ENCODE assay signal across 17 cellular contexts in genomic region chr7:23216021-23216420, GRCh38. TPM values are rescaled to one million over a fixed set of nuclear protein-coding genes. Genes with fewer than 3 reads are reported as not detected.
DNase-seq lines count a peak whose midpoint lies in the region; ATAC-seq, FAIRE-seq and TF ChIP-seq lines count a peak whose summit lies in the region.
"Had no signal": no experiment of that assay in that cellular context is flagged by ENCODE, and none has a peak within 500 bp of the region (broad histone marks: within the 10 kb centered on the region; RNA-seq: fewer than 3 reads in every experiment).

No MANE protein-coding gene starts in this region.

- no peaks in the 10 kb centered on the region for H4K20me1 ChIP-seq in HepG2 (ENCODE audit: insufficient read depth, low read length)

- no peak overlapping the region for H3K4me2 ChIP-seq in HepG2 (ENCODE audit: low read depth, low read length)
- H3K4me2 ChIP-seq: A549 had no signal

- H3K27me3 Mint-ChIP-seq in dendritic cell treated with granulocyte-macrophage colony-stimulating factor and Interleukin-4, amounts not matched to agents 40 ng/mL and 50 ng/mL, for 4 days = peaks cover 3% of the 10 kb centered on the region
- H3K27me3 Mint-ChIP-seq in activated CD4-positive, alpha-beta T cell treated with anti-CD3 and anti-CD28 coated beads, Interleukin-2, amount 10 ng/mL, durations not matched to agents 24 days and 14 days = peaks cover 13% of the 10 kb centered on the region

- H3K4me3 ChIP-seq in right lobe of liver (no peak overlapping the region), HepG2 (replicated peaks in 1 of 3; ENCODE audit: insufficient read depth in 1 of 3, low read depth in 2 of 3, low read length in 3 of 3) (no peak overlapping the region), aorta (ENCODE audit: low read length in 2 of 2) (no peak overlapping the region)
- H3K4me3 ChIP-seq: A549, GM23248 had no signal

- H3K27ac ChIP-seq in right lobe of liver = peak overlapping the region in 1 of 3 donors; percentile 38
- H3K27ac ChIP-seq in HepG2 (ENCODE audit: extremely low read length, insufficient read depth, low read length) = no peak overlapping the region
- no peak overlapping the region for H3K27ac ChIP-seq in aorta (ENCODE audit: low read depth in 1 of 2, low read length in 2 of 2)
- H3K27ac ChIP-seq: A549, GM23248 had no signal

- CTCF ChIA-PET in HepG2 (lab: Yijun Ruan, JAX; ENCODE audit: low intra/inter-chr PET ratio, low total read pairs) = no interaction called here

- H3K4me3 Mint-ChIP-seq in dendritic cell treated with granulocyte-macrophage colony-stimulating factor and Interleukin-4, amounts not matched to agents 40 ng/mL and 50 ng/mL, for 4 days = no peak overlapping the region
- no peak overlapping the region for H3K4me3 Mint-ChIP-seq in activated CD4-positive, alpha-beta T cell treated with anti-CD3 and anti-CD28 coated beads, Interleukin-2, amount 10 ng/mL, durations not matched to agents 24 days and 14 days
- H3K4me3 Mint-ChIP-seq: activated naive CD4-positive, alpha-beta T cell treated with anti-CD3 and anti-CD28 coated beads for 36 hours; CD4-positive, alpha-beta memory T cell had no signal

- H3K9ac ChIP-seq in HepG2 (ENCODE audit: insufficient read depth, low read depth, low read length) = no peak overlapping the region
- H3K9ac ChIP-seq: GM23248 had no signal

- FAIRE-seq in HepG2 (lab: Jason Lieb, UNC) = no peak
- FAIRE-seq: A549 had no signal

- H3K36me3 ChIP-seq in right lobe of liver (no peaks in the 10 kb centered on the region), HepG2 (replicated peaks in 1 of 2; ENCODE audit: control insufficient read depth in 1 of 2, insufficient read depth in 2 of 2, low read length in 2 of 2) (no peaks in the 10 kb centered on the region), aorta (ENCODE audit: control insufficient read depth in 1 of 2, insufficient read depth in 2 of 2, low read length in 1 of 2) (no peaks in the 10 kb centered on the region)

- intact Hi-C loops in right lobe of liver (cut with DNase I) (no loop called here), HepG2 (cut with micrococcal nuclease; ENCODE audit: unreplicated experiment) (no loop called here), aorta (cut with DNase I) (no loop called here)
- intact Hi-C loops in dendritic cell treated with granulocyte-macrophage colony-stimulating factor and Interleukin-4, amounts not matched to agents 40 ng/mL and 50 ng/mL, for 4 days (cut with micrococcal nuclease) = no loop called here
- intact Hi-C loops in activated CD4-positive, alpha-beta T cell treated with anti-CD3 and anti-CD28 coated beads, Interleukin-2, amount 10 ng/mL, durations not matched to agents 24 days and 14 days (cut with micrococcal nuclease) = no loop called here

- no peaks in the 10 kb centered on the region for H3K9me3 Mint-ChIP-seq in dendritic cell treated with granulocyte-macrophage colony-stimulating factor and Interleukin-4, amounts not matched to agents 40 ng/mL and 50 ng/mL, for 4 days
- H3K9me3 Mint-ChIP-seq in activated CD4-positive, alpha-beta T cell treated with anti-CD3 and anti-CD28 coated beads, Interleukin-2, amount 10 ng/mL, durations not matched to agents 24 days and 14 days = no peaks in the 10 kb centered on the region
- H3K9me3 Mint-ChIP-seq: activated naive CD4-positive, alpha-beta T cell treated with anti-CD3 and anti-CD28 coated beads for 36 hours; CD4-positive, alpha-beta memory T cell had no signal

- BruUV-seq in HepG2 (replicated peaks; lab: Mats Ljungman, UMichigan) = no TSS peak

- peaks cover 32% of the 10 kb centered on the region for H3K4me1 Mint-ChIP-seq in dendritic cell treated with granulocyte-macrophage colony-stimulating factor and Interleukin-4, amounts not matched to agents 40 ng/mL and 50 ng/mL, for 4 days (ENCODE audit: low read depth)
- no peaks in the 10 kb centered on the region for H3K4me1 Mint-ChIP-seq in activated CD4-positive, alpha-beta T cell treated with anti-CD3 and anti-CD28 coated beads, Interleukin-2, amount 10 ng/mL, durations not matched to agents 24 days and 14 days
- H3K4me1 Mint-ChIP-seq: CD4-positive, alpha-beta memory T cell had no signal

- no peaks in the 10 kb centered on the region for H3K79me2 ChIP-seq in HepG2 (ENCODE audit: insufficient read depth, low read length)

- TF ChIP-seq EP300 in HepG2 (IDR thresholded peaks at IDR 0.05; ENCODE audit: low read depth in 2 of 2, low read length in 2 of 2) (no peak), HepG2 (CRISPR knock-in tag; IDR thresholded peaks at IDR 0.05; ENCODE audit: borderline replicate concordance) (no peak)

- peak in 3 of 4 donors; percentile 46 to 62 (median 60) for ATAC-seq in right lobe of liver
- no peak for ATAC-seq in HepG2
- ATAC-seq in aorta (ENCODE audit: low FRiP score) = peak; percentile 29
- ATAC-seq: A549, PC-3 had no signal

- TF ChIP-seq RAD21 in HepG2 (CRISPR knock-in tag; IDR thresholded peaks at IDR 0.05) = no peak

- no peaks in the 10 kb centered on the region for H3K36me3 Mint-ChIP-seq in dendritic cell treated with granulocyte-macrophage colony-stimulating factor and Interleukin-4, amounts not matched to agents 40 ng/mL and 50 ng/mL, for 4 days (ENCODE audit: low read depth)
- no peaks in the 10 kb centered on the region for H3K36me3 Mint-ChIP-seq in activated CD4-positive, alpha-beta T cell treated with anti-CD3 and anti-CD28 coated beads, Interleukin-2, amount 10 ng/mL, durations not matched to agents 24 days and 14 days (ENCODE audit: low read depth)
- H3K36me3 Mint-ChIP-seq: CD4-positive, alpha-beta memory T cell had no signal

- no peaks in the 10 kb centered on the region for H3K27me3 ChIP-seq in right lobe of liver
- H3K27me3 ChIP-seq in HepG2 (ENCODE audit: control insufficient read depth in 1 of 2, insufficient read depth in 2 of 2, low read length in 2 of 2) = peaks cover 0 to 8% of the 10 kb centered on the region in 2 experiments; a peak in 2 of 5 replicates
- H3K27me3 ChIP-seq in aorta (ENCODE audit: control insufficient read depth in 1 of 2, insufficient read depth in 2 of 2, low read length in 1 of 2) = no peaks in the 10 kb centered on the region

- DNase-seq in right lobe of liver (peak in 2 of 3 donors; percentile 41 to 63), HepG2 (ENCODE audit: low spot score) (no peak), myocyte (ENCODE audit: low read depth) (peak; percentile 33), aorta (peak in 1 of 2 donors; percentile 87), NCI-H2196 (lab: John Stamatoyannopoulos, UW; ENCODE audit: unreplicated experiment) (no peak)
- no peak for DNase-seq in stimulated activated CD4-positive, alpha-beta T cell treated with anti-CD3 and anti-CD28 coated beads, Interleukin-4, amount 100 ng/mL, for 1 hour
- DNase-seq in activated CD4-positive, alpha-beta T cell treated with anti-CD3 and anti-CD28 coated beads, Interleukin-2, amount 10 ng/mL, durations not matched to agents 24 days and 14 days = no peak
- DNase-seq: activated CD4-positive, CD25-positive, alpha-beta regulatory T cell; activated naive CD4-positive, alpha-beta T cell treated with anti-CD3 and anti-CD28 coated beads for 36 hours; CD4-positive, alpha-beta memory T cell; GM23248; Karpas-422; PC-3; stimulated activated CD4-positive, alpha-beta T cell treated with anti-CD3 and anti-CD28 coated beads, Interleukin-4, amount 100 ng/mL, for 4 hours had no signal

- WGBS in right lobe of liver (ENCODE audit: insufficient coverage, low coverage, low lambda C conversion rate, missing lambda C conversion rate) = 56% methylated on average over 2 of the region's 2 CpGs
- WGBS in HepG2 (ENCODE audit: low lambda C conversion rate) = 0% methylated on average over 2 of the region's 2 CpGs
- WGBS in aorta, 2 donors = 63 to 65% methylated on average over 2 of the region's 2 CpGs

- TF ChIP-seq POLR2A in right lobe of liver (IDR thresholded peaks at IDR 0.05) (no peak), HepG2 (IDR thresholded peaks at IDR 0.05; ENCODE audit: insufficient read depth in 1 of 2, low read depth in 2 of 2, low read length in 2 of 2) (no peak)

- H3K4me1 ChIP-seq in right lobe of liver (no peaks in the 10 kb centered on the region), HepG2 (ENCODE audit: insufficient read depth, low read length) (peaks cover 9% of the 10 kb centered on the region; the same call in 1 of the 2 replicates), aorta (ENCODE audit: control insufficient read depth in 1 of 2, insufficient read depth in 2 of 2, low read length in 2 of 2) (no peaks in the 10 kb centered on the region)
- H3K4me1 ChIP-seq: A549 had no signal

- H3K9me3 ChIP-seq in right lobe of liver (no peaks in the 10 kb centered on the region), HepG2 (ENCODE audit: low read length) (no peaks in the 10 kb centered on the region), aorta (ENCODE audit: control insufficient read depth, low read length) (no peaks in the 10 kb centered on the region)
- H3K9me3 ChIP-seq: A549 had no signal

- no peak for TF ChIP-seq CTCF in right lobe of liver (IDR thresholded peaks at IDR 0.05)
- no peak for TF ChIP-seq CTCF in HepG2 (CRISPR knock-in tag; IDR thresholded peaks at IDR 0.05)

- in situ Hi-C loops in HepG2 (cut with HindIII; ENCODE audit: extremely low pct_ligation_motif_present, low pct_unique_long_range_greater_than_20kb) = no loop called here

- H3K27ac Mint-ChIP-seq in dendritic cell treated with granulocyte-macrophage colony-stimulating factor and Interleukin-4, amounts not matched to agents 40 ng/mL and 50 ng/mL, for 4 days = peak overlapping the region; percentile 83
- H3K27ac Mint-ChIP-seq in activated CD4-positive, alpha-beta T cell treated with anti-CD3 and anti-CD28 coated beads, Interleukin-2, amount 10 ng/mL, durations not matched to agents 24 days and 14 days = no peak overlapping the region
- H3K27ac Mint-ChIP-seq: activated naive CD4-positive, alpha-beta T cell treated with anti-CD3 and anti-CD28 coated beads for 36 hours; CD4-positive, alpha-beta memory T cell had no signal

- H2AFZ ChIP-seq in HepG2 (ENCODE audit: low read length) = no peak overlapping the region
- H2AFZ ChIP-seq: GM23248 had no signal

- POLR2A ChIA-PET in HepG2 (lab: Yijun Ruan, JAX) = no interaction called here

RNA-seq across cellular contexts. Expression of gene GPNMB, which starts 30.6 kb away (rescaled TPM):
- total RNA-seq in right lobe of liver (10 to 100 TPM in 4 of 6 experiments, 1 to 10 TPM in 2; 5.8 to 64.9 (median 13.4) TPM), HepG2 (2016; rRNA removed; fragmentation: Illumina TruSeq; extraction: Trizol) (1.6 TPM in 2 replicates), myocyte (382 and 539 TPM in 2 replicates), aorta (100 to 1,000 TPM; 129 to 209 TPM)
- 1.2 and 1.5 TPM in 2 replicates for total RNA-seq in HepG2 (2016; cell fraction: cytosol; rRNA removed; fragmentation: Illumina TruSeq; extraction: Trizol; ENCODE audit: low read depth)
- 1.7 and 2.0 TPM in 2 replicates for total RNA-seq in HepG2 (2016; cell fraction: insoluble cytoplasmic fraction; rRNA removed; fragmentation: Illumina TruSeq; extraction: Trizol)
- 2.6 and 2.7 TPM in 2 replicates for total RNA-seq in HepG2 (2016; cell fraction: membrane; rRNA removed; fragmentation: Illumina TruSeq; extraction: Trizol)
- total RNA-seq in HepG2 (2016; cell fraction: nucleus; rRNA removed; fragmentation: Illumina TruSeq; extraction: Trizol) = 1.3 and 1.6 TPM in 2 replicates
- polyA plus RNA-seq in HepG2 (2011; rRNA removed) (0.91 and 1.1 TPM in 2 replicates), aorta (100 to 1,000 TPM in 1 of 2 donors, 10 to 100 TPM in 1; 60.2 to 175 TPM)
- polyA plus RNA-seq in HepG2 (2011; cell fraction: cytosol; rRNA removed) = 0.91 and 1.3 TPM in 2 replicates
- 0.39 and 1.2 TPM in 2 replicates for polyA plus RNA-seq in HepG2 (2011; cell fraction: nucleus; rRNA removed)
- 1.2 and 2.6 TPM in 2 replicates for polyA plus RNA-seq in HepG2 (2012)
- 1.2 and 1.7 TPM in 2 replicates for polyA plus RNA-seq in HepG2 (2016; cell fraction: cytosol; fragmentation: Illumina TruSeq; extraction: Trizol; ENCODE audit: low read depth)
- polyA plus RNA-seq in HepG2 (2016; cell fraction: insoluble cytoplasmic fraction; fragmentation: Illumina TruSeq; extraction: Trizol; ENCODE audit: low read depth) = 1.1 and 1.2 TPM in 2 replicates
- 3.0 and 3.7 TPM in 2 replicates for polyA plus RNA-seq in HepG2 (2016; cell fraction: membrane; fragmentation: Illumina TruSeq; extraction: Trizol; ENCODE audit: low read depth)
- 1.7 and 2.8 TPM in 2 replicates for polyA plus RNA-seq in HepG2 (2016; cell fraction: nucleus; fragmentation: Illumina TruSeq; extraction: Trizol; ENCODE audit: insufficient read depth, low read depth)
- 1.2 TPM in 2 replicates for polyA minus RNA-seq in HepG2 (2011; rRNA and poly(A)+ RNA removed; ENCODE audit: low replicate concordance)
- polyA minus RNA-seq in HepG2 (2011; cell fraction: cytosol; rRNA and poly(A)+ RNA removed) = 1.4 TPM in 1 of 2 replicates, not detected in the other
- polyA minus RNA-seq in HepG2 (2011; cell fraction: nucleus; rRNA and poly(A)+ RNA removed) = 1.4 and 3.0 TPM in 2 replicates
- 335 TPM for polyA plus RNA-seq in myocyte (2012)
- total RNA-seq in activated CD4-positive, alpha-beta T cell treated with anti-CD3 and anti-CD28 coated beads, Interleukin-2, amount 10 ng/mL, durations not matched to agents 24 days and 14 days = 0.95 and 1.3 TPM in 2 replicates
- polyA plus RNA-seq: CD4-positive, alpha-beta memory T cell; neural cell had no signal

RNA-seq across cellular contexts. Expression of gene NUP42, which starts 34.2 kb away (rescaled TPM):
- total RNA-seq in right lobe of liver = 10 to 100 TPM; 13.0 to 45.6 (median 15.5) TPM
- 51.5 and 52.4 TPM in 2 replicates for total RNA-seq in HepG2 (2016; rRNA removed; fragmentation: Illumina TruSeq; extraction: Trizol)
- total RNA-seq in HepG2 (2016; cell fraction: cytosol; rRNA removed; fragmentation: Illumina TruSeq; extraction: Trizol; ENCODE audit: low read depth) = 24.7 and 27.5 TPM in 2 replicates
- 49.6 and 61.4 TPM in 2 replicates for total RNA-seq in HepG2 (2016; cell fraction: insoluble cytoplasmic fraction; rRNA removed; fragmentation: Illumina TruSeq; extraction: Trizol)
- 26.3 and 27.3 TPM in 2 replicates for total RNA-seq in HepG2 (2016; cell fraction: membrane; rRNA removed; fragmentation: Illumina TruSeq; extraction: Trizol)
- total RNA-seq in HepG2 (2016; cell fraction: nucleus; rRNA removed; fragmentation: Illumina TruSeq; extraction: Trizol) = 34.0 and 44.6 TPM in 2 replicates
- polyA plus RNA-seq in HepG2 (2011; rRNA removed) = 32.0 and 36.0 TPM in 2 replicates
- 16.8 and 20.6 TPM in 2 replicates for polyA plus RNA-seq in HepG2 (2011; cell fraction: cytosol; rRNA removed)
- polyA plus RNA-seq in HepG2 (2011; cell fraction: nucleus; rRNA removed) = 29.9 and 32.4 TPM in 2 replicates
- polyA plus RNA-seq in HepG2 (2012) = 15.7 and 29.1 TPM in 2 replicates
- polyA plus RNA-seq in HepG2 (2016; cell fraction: cytosol; fragmentation: Illumina TruSeq; extraction: Trizol; ENCODE audit: low read depth) = 6.8 and 7.9 TPM in 2 replicates
- polyA plus RNA-seq in HepG2 (2016; cell fraction: insoluble cytoplasmic fraction; fragmentation: Illumina TruSeq; extraction: Trizol; ENCODE audit: low read depth) = 38.1 and 39.9 TPM in 2 replicates
- 10.4 and 13.5 TPM in 2 replicates for polyA plus RNA-seq in HepG2 (2016; cell fraction: membrane; fragmentation: Illumina TruSeq; extraction: Trizol; ENCODE audit: low read depth)
- 47.6 and 52.3 TPM in 2 replicates for polyA plus RNA-seq in HepG2 (2016; cell fraction: nucleus; fragmentation: Illumina TruSeq; extraction: Trizol; ENCODE audit: insufficient read depth, low read depth)
- polyA minus RNA-seq in HepG2 (2011; rRNA and poly(A)+ RNA removed; ENCODE audit: low replicate concordance) = 22.5 and 54.5 TPM in 2 replicates
- 12.1 and 18.3 TPM in 2 replicates for polyA minus RNA-seq in HepG2 (2011; cell fraction: cytosol; rRNA and poly(A)+ RNA removed)
- 27.0 and 29.6 TPM in 2 replicates for polyA minus RNA-seq in HepG2 (2011; cell fraction: nucleus; rRNA and poly(A)+ RNA removed)
- total RNA-seq in myocyte = 64.1 and 70.2 TPM in 2 replicates
- 26.6 TPM for polyA plus RNA-seq in myocyte (2012)
- 10 to 100 TPM; 27.1 to 34.9 TPM for total RNA-seq in aorta
- polyA plus RNA-seq in aorta = 10 to 100 TPM; 21.2 to 31.3 TPM
- 51.9 and 60.9 TPM in 2 replicates for total RNA-seq in activated CD4-positive, alpha-beta T cell treated with anti-CD3 and anti-CD28 coated beads, Interleukin-2, amount 10 ng/mL, durations not matched to agents 24 days and 14 days

Comparison
In these comparisons a context has a peak if more than half of its experiments do, and no peak if none do; other contexts are left out.
1. DNase-seq: peak in right lobe of liver (2 of 3) and myocyte (single experiment); none in HepG2 (single experiment), stimulated activated CD4-positive, alpha-beta T cell treated with anti-CD3 and anti-CD28 coated beads, Interleukin-4, amount 100 ng/mL, for 1 hour (single experiment), activated CD4-positive, alpha-beta T cell treated with anti-CD3 and anti-CD28 coated beads, Interleukin-2, amount 10 ng/mL, durations not matched to agents 24 days and 14 days (single experiment) and NCI-H2196 (single experiment).